ENCODE assay signal across 7 cellular contexts in the genomic region with DNA sequence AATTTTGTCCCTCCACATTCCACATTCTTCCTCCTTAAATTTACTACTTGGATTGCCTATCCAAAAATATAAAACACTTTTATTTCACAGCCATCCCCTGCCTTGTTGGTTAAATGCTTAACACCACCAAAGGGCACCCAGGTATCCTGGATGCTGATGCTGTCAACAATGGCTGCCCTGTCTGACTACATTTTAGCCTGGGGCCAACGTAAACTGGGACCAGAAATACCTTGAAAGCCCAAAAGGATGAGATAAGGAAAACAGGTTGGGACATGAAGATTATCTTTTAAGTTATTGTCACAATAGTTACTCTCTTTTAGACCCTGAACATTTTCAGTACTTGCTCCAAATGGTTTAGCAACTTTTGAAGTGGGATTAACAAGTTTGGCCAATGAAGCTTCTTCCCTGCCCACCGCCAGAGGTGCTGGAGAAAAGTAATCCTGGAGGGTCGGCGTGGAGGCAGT. TPM values are rescaled to one million over a fixed set of nuclear protein-coding genes. Genes with fewer than 3 reads are reported as not detected.
DNase-seq lines count a peak whose midpoint lies in the region; ATAC-seq and TF ChIP-seq lines count a peak whose summit lies in the region.

No MANE protein-coding gene starts in this region.

- DNase-seq in H7, result no peak
- DNase-seq in SJSA1 (ENCODE audit: low read depth in 1 of 2, low spot score in 2 of 2), result no peak
- DNase-seq in fibroblast of lung (ENCODE audit: low read depth in 2 of 2), result no peak
- peak; percentile 26 for DNase-seq in renal cortical epithelial cell (ENCODE audit: low read depth)
- DNase-seq in UCSD-AML1 (lab: John Stamatoyannopoulos, UW; ENCODE audit: unreplicated experiment), result no peak
- DNase-seq in glomerular visceral epithelial cell (ENCODE audit: extremely low spot score), result no peak

- H3K9me3 ChIP-seq in SJSA1 (replicated peaks) (no peaks in the 10 kb centered on the region), fibroblast of lung (ENCODE audit: control insufficient read depth, insufficient read depth, low read depth, low read length) (no peaks in the 10 kb centered on the region)

- H3K4me2 ChIP-seq in fibroblast of lung (ENCODE audit: extremely low read depth, insufficient read depth, low read length), result peak overlapping the region; percentile 85

- H3K27ac ChIP-seq in SJSA1, result peak overlapping the region; percentile 99
- H3K27ac ChIP-seq in fibroblast of lung (ENCODE audit: insufficient read depth, low read length), result peak overlapping the region; percentile 96

- no peak for ATAC-seq in activated CD4-positive, CD25-positive, alpha-beta regulatory T cell treated with anti-CD3 and anti-CD28 coated beads, Interleukin-2, amount 50 U/mL, for 24 hours

- no peaks in the 10 kb centered on the region for H4K20me1 ChIP-seq in fibroblast of lung (ENCODE audit: control insufficient read depth, extremely low read depth, insufficient read depth, low read length)

- H3K9ac ChIP-seq in fibroblast of lung (ENCODE audit: insufficient read depth, low read length), result peak overlapping the region; percentile 90

- H3K27me3 ChIP-seq in H7 (ENCODE audit: control insufficient read depth, insufficient read depth, low read length) (no peaks in the 10 kb centered on the region), SJSA1 (replicated peaks) (no peaks in the 10 kb centered on the region), fibroblast of lung (ENCODE audit: control insufficient read depth, insufficient read depth, low read length) (no peaks in the 10 kb centered on the region)

- H2AFZ ChIP-seq in fibroblast of lung (ENCODE audit: low read length), result peak overlapping the region; percentile 51

- H3K4me1 ChIP-seq in SJSA1 (replicated peaks), result peaks cover 3% of the 10 kb centered on the region; the same call in 1 of the 2 replicates
- H3K4me1 ChIP-seq in fibroblast of lung (ENCODE audit: control insufficient read depth, extremely low read depth, insufficient read depth, low read length), result no peaks in the 10 kb centered on the region

- H3K4me3 ChIP-seq in H7 (ENCODE audit: insufficient read depth, low read depth, low read length) (peak overlapping the region; percentile 87), SJSA1 (peak overlapping the region; percentile 83), fibroblast of lung (replicated peaks in 1 of 4; ENCODE audit: control extremely low read depth in 1 of 4, insufficient read depth in 1 of 4, low read depth in 3 of 4, low read length in 4 of 4) (peak overlapping the region; percentile 50 to 95 (median 70))

- no peak for TF ChIP-seq CTCF in fibroblast of lung (conservative IDR thresholded peaks at IDR 0.05 in 1 of 2, IDR thresholded peaks at IDR 0.05 in 1 of 2; ENCODE audit: low read depth in 1 of 2, low read length in 2 of 2)

- no peaks in the 10 kb centered on the region for H3K36me3 ChIP-seq in H7 (replicated peaks; ENCODE audit: control insufficient read depth, insufficient read depth, low read length)
- H3K36me3 ChIP-seq in SJSA1, result peaks cover 13% of the 10 kb centered on the region
- no peaks in the 10 kb centered on the region for H3K36me3 ChIP-seq in fibroblast of lung (ENCODE audit: control insufficient read depth, insufficient read depth, low read length)

- H3K79me2 ChIP-seq in fibroblast of lung (ENCODE audit: control insufficient read depth, insufficient read depth, low read length), result peaks cover 20% of the 10 kb centered on the region

RNA-seq across cellular contexts. Expression of gene YIPF6, which starts 0.8 kb away (rescaled TPM):
- total RNA-seq in H7 (2014; rRNA removed; shearing (Covaris generic)), result 23.6 and 27.4 TPM in 2 replicates
- 21.3 and 32.0 TPM in 2 replicates for total RNA-seq in SJSA1 (2014; rRNA removed; shearing (Covaris generic))
- 21.1 and 28.7 TPM in 2 replicates for total RNA-seq in fibroblast of lung
- 12.4 and 25.8 TPM in 2 replicates for polyA plus RNA-seq in fibroblast of lung
- polyA plus RNA-seq in fibroblast of lung (2012), result 11.1 and 18.4 TPM in 2 replicates
- 4.0 and 5.0 TPM in 2 replicates for polyA minus RNA-seq in fibroblast of lung (ENCODE audit: low replicate concordance)
- 43.7 and 44.8 TPM in 2 replicates for total RNA-seq in renal cortical epithelial cell
